ENCODE assay signal across 31 cellular contexts in genomic region chr3:34668915-34669314, GRCh38.
"Had no signal": no experiment of that assay in that cellular context is flagged by ENCODE, and none has a peak within 500 bp of the region (broad histone marks: within the 10 kb centered on the region; RNA-seq: fewer than 3 reads in every experiment).

No MANE protein-coding gene starts in this region.

- DNase-seq: activated CD4-positive, alpha-beta memory T cell treated with anti-CD3 and anti-CD28 coated beads, Interleukin-2, amount 10 ng/mL, durations not matched to agents 7 days and 5 days; activated CD4-positive, alpha-beta T cell treated with anti-CD3 and anti-CD28 coated beads for 1 hour; activated CD4-positive, alpha-beta T cell treated with anti-CD3 and anti-CD28 coated beads for 4 hours; activated CD4-positive, alpha-beta T cell treated with anti-CD3 and anti-CD28 coated beads, Interleukin-2, amount 10 ng/mL, durations not matched to agents 7 days and 5 days; activated CD4-positive, alpha-beta T cell treated with anti-CD3 and anti-CD28 coated beads, Interleukin-2, amount 50 U/mL, for 4 hours; activated CD8-positive, alpha-beta memory T cell treated with anti-CD3 and anti-CD28 coated beads, Interleukin-2, amount 50 U/mL, for 48 hours; activated gamma-delta T cell; activated naive CD4-positive, alpha-beta T cell; activated naive CD4-positive, alpha-beta T cell treated with anti-CD3 and anti-CD28 coated beads, Interleukin-2, amount 10 ng/mL, durations not matched to agents 7 days and 5 days; activated naive CD8-positive, alpha-beta T cell treated with anti-CD3 and anti-CD28 coated beads, Interleukin-2, amount 10 ng/mL, durations not matched to agents 7 days and 5 days; activated T-cell treated with anti-CD3 and anti-CD28 coated beads for 4 hours; activated T-cell treated with anti-CD3 and anti-CD28 coated beads, Interleukin-2, amount 50 U/mL, for 24 hours; activated T-cell treated with anti-CD3 and anti-CD28 coated beads, Interleukin-2, amount 50 U/mL, for 72 hours; brain microvascular endothelial cell; caudate nucleus; cortex of kidney; dermis blood vessel endothelial cell; effector CD4-positive, alpha-beta T cell; effector memory CD8-positive, alpha-beta T cell; foreskin keratinocyte; gastrocnemius medialis; glutamatergic neuron; T-helper 17 cell had no signal

- ATAC-seq: activated naive CD4-positive, alpha-beta T cell treated with anti-CD3 and anti-CD28 coated beads, Interleukin-2, amount 50 U/mL, for 72 hours; activated T-cell treated with anti-CD3 and anti-CD28 coated beads, Interleukin-2, amount 50 U/mL, for 72 hours; effector memory CD8-positive, alpha-beta T cell; foreskin keratinocyte; gastrocnemius medialis; heart left ventricle; T-helper 17 cell had no signal

- H3K36me3 Mint-ChIP-seq: activated naive CD4-positive, alpha-beta T cell treated with anti-CD3 and anti-CD28 coated beads, Interleukin-2, amount 10 ng/mL, durations not matched to agents 7 days and 5 days; activated naive CD4-positive, alpha-beta T cell treated with anti-CD3 and anti-CD28 coated beads, Interleukin-2, amount 50 U/mL, for 72 hours; activated naive CD8-positive, alpha-beta T cell treated with anti-CD3 and anti-CD28 coated beads, Interleukin-2, amount 10 ng/mL, durations not matched to agents 7 days and 5 days; WTC11 had no signal

- H3K36me3 ChIP-seq: ascending aorta, brain microvascular endothelial cell, esophagus muscularis mucosa, gastrocnemius medialis, heart left ventricle had no signal

- H3K9me3 Mint-ChIP-seq: activated CD4-positive, alpha-beta memory T cell treated with anti-CD3 and anti-CD28 coated beads, Interleukin-2, amount 10 ng/mL, durations not matched to agents 7 days and 5 days; activated CD4-positive, alpha-beta T cell treated with anti-CD3 and anti-CD28 coated beads, Interleukin-2, amount 10 ng/mL, durations not matched to agents 7 days and 5 days; activated naive CD4-positive, alpha-beta T cell treated with anti-CD3 and anti-CD28 coated beads, Interleukin-2, amount 10 ng/mL, durations not matched to agents 7 days and 5 days; activated naive CD8-positive, alpha-beta T cell treated with anti-CD3 and anti-CD28 coated beads, Interleukin-2, amount 10 ng/mL, durations not matched to agents 7 days and 5 days; activated T-cell treated with anti-CD3 and anti-CD28 coated beads, Interleukin-2, amount 50 U/mL, for 24 hours had no signal

- H3K4me3 Mint-ChIP-seq: activated CD4-positive, alpha-beta memory T cell treated with anti-CD3 and anti-CD28 coated beads, Interleukin-2, amount 10 ng/mL, durations not matched to agents 7 days and 5 days; activated CD4-positive, alpha-beta T cell treated with anti-CD3 and anti-CD28 coated beads, Interleukin-2, amount 10 ng/mL, durations not matched to agents 7 days and 5 days; activated naive CD4-positive, alpha-beta T cell treated with anti-CD3 and anti-CD28 coated beads, Interleukin-2, amount 10 ng/mL, durations not matched to agents 7 days and 5 days; activated naive CD8-positive, alpha-beta T cell treated with anti-CD3 and anti-CD28 coated beads, Interleukin-2, amount 10 ng/mL, durations not matched to agents 7 days and 5 days; activated T-cell treated with anti-CD3 and anti-CD28 coated beads, Interleukin-2, amount 50 U/mL, for 24 hours; activated T-cell treated with anti-CD3 and anti-CD28 coated beads, Interleukin-2, amount 50 U/mL, for 72 hours; effector memory CD8-positive, alpha-beta T cell; T-helper 17 cell; WTC11 had no signal

- H3K27me3 ChIP-seq: ascending aorta, brain microvascular endothelial cell, esophagus muscularis mucosa, foreskin keratinocyte, gastrocnemius medialis, heart left ventricle had no signal

- H3K4me1 Mint-ChIP-seq: activated CD4-positive, alpha-beta memory T cell treated with anti-CD3 and anti-CD28 coated beads, Interleukin-2, amount 10 ng/mL, durations not matched to agents 7 days and 5 days; activated CD4-positive, alpha-beta T cell treated with anti-CD3 and anti-CD28 coated beads, Interleukin-2, amount 10 ng/mL, durations not matched to agents 7 days and 5 days; activated naive CD4-positive, alpha-beta T cell treated with anti-CD3 and anti-CD28 coated beads, Interleukin-2, amount 10 ng/mL, durations not matched to agents 7 days and 5 days; activated naive CD8-positive, alpha-beta T cell treated with anti-CD3 and anti-CD28 coated beads, Interleukin-2, amount 10 ng/mL, durations not matched to agents 7 days and 5 days; T-helper 17 cell had no signal

- H3K27me3 Mint-ChIP-seq: activated CD4-positive, alpha-beta memory T cell treated with anti-CD3 and anti-CD28 coated beads, Interleukin-2, amount 10 ng/mL, durations not matched to agents 7 days and 5 days; activated CD4-positive, alpha-beta T cell treated with anti-CD3 and anti-CD28 coated beads, Interleukin-2, amount 10 ng/mL, durations not matched to agents 7 days and 5 days; activated naive CD4-positive, alpha-beta T cell treated with anti-CD3 and anti-CD28 coated beads, Interleukin-2, amount 10 ng/mL, durations not matched to agents 7 days and 5 days; activated naive CD8-positive, alpha-beta T cell treated with anti-CD3 and anti-CD28 coated beads, Interleukin-2, amount 10 ng/mL, durations not matched to agents 7 days and 5 days; activated T-cell treated with anti-CD3 and anti-CD28 coated beads, Interleukin-2, amount 50 U/mL, for 24 hours; effector memory CD8-positive, alpha-beta T cell; T-helper 17 cell had no signal

- H3K4me3 ChIP-seq: ascending aorta, esophagus muscularis mucosa, gastrocnemius medialis, heart left ventricle had no signal

- H3K27ac Mint-ChIP-seq: activated CD4-positive, alpha-beta memory T cell treated with anti-CD3 and anti-CD28 coated beads, Interleukin-2, amount 10 ng/mL, durations not matched to agents 7 days and 5 days; activated CD4-positive, alpha-beta T cell treated with anti-CD3 and anti-CD28 coated beads, Interleukin-2, amount 10 ng/mL, durations not matched to agents 7 days and 5 days; activated naive CD4-positive, alpha-beta T cell treated with anti-CD3 and anti-CD28 coated beads, Interleukin-2, amount 10 ng/mL, durations not matched to agents 7 days and 5 days; activated naive CD4-positive, alpha-beta T cell treated with anti-CD3 and anti-CD28 coated beads, Interleukin-2, amount 50 U/mL, for 72 hours; activated naive CD8-positive, alpha-beta T cell treated with anti-CD3 and anti-CD28 coated beads, Interleukin-2, amount 10 ng/mL, durations not matched to agents 7 days and 5 days; activated T-cell treated with anti-CD3 and anti-CD28 coated beads, Interleukin-2, amount 50 U/mL, for 24 hours; activated T-cell treated with anti-CD3 and anti-CD28 coated beads, Interleukin-2, amount 50 U/mL, for 72 hours; effector memory CD8-positive, alpha-beta T cell; T-helper 17 cell; WTC11 had no signal

- H3K4me1 ChIP-seq: ascending aorta, esophagus muscularis mucosa, foreskin keratinocyte, gastrocnemius medialis, heart left ventricle had no signal

- FAIRE-seq: colon, TTC549 had no signal

- H3K9me3 ChIP-seq: ascending aorta, esophagus muscularis mucosa, gastrocnemius medialis, heart left ventricle had no signal

- H3K27ac ChIP-seq: ascending aorta, brain microvascular endothelial cell, esophagus muscularis mucosa, foreskin keratinocyte, gastrocnemius medialis, heart left ventricle, VCaP had no signal
